In genomic region chr11:3153291-3153861, GRCh38 we compare ENCODE assay signal across 10 cellular contexts. TPM values are rescaled to one million over a fixed set of nuclear protein-coding genes. Genes with fewer than 3 reads are reported as not detected.
A peak's percentile ranks its signal among the peaks of the same experiment; 100 is the strongest.
DNase-seq lines count a peak whose midpoint lies in the region; ATAC-seq, FAIRE-seq and TF ChIP-seq lines count a peak whose summit lies in the region.
"Had no signal": no experiment of that assay in that cellular context is flagged by ENCODE, and none has a peak within 500 bp of the region (broad histone marks: within the 10 kb centered on the region; RNA-seq: fewer than 3 reads in every experiment).

No MANE protein-coding gene starts in this region.

- FAIRE-seq in A549 (lab: Jason Lieb, UNC): no peak

- no peak overlapping the region for H3K4me3 Mint-ChIP-seq in stimulated activated naive CD8-positive, alpha-beta T cell treated with anti-CD3 and anti-CD28 coated beads, Interleukin-15, amount 100 ng/mL, for 72 hours
- H3K4me3 Mint-ChIP-seq: B cell had no signal

- no peaks in the 10 kb centered on the region for H4K20me1 ChIP-seq in OCI-LY7 (ENCODE audit: insufficient read depth, low read length)

- H3K4me1 Mint-ChIP-seq in stimulated activated naive CD8-positive, alpha-beta T cell treated with anti-CD3 and anti-CD28 coated beads, Interleukin-15, amount 100 ng/mL, for 72 hours: peaks cover 46% of the 10 kb centered on the region
- H3K4me1 Mint-ChIP-seq: B cell had no signal

- 91% methylated on average over 14 of the region's 14 CpGs for WGBS in A549 (ENCODE audit: missing lambda C conversion rate)

- no peak for TF ChIP-seq EP300 in A549 (IDR thresholded peaks at IDR 0.05)

- no peak for DNase-seq in A549 (ENCODE audit: low read depth in 1 of 2, low spot score in 1 of 2)
- peak; percentile 92 to 93 for DNase-seq in SJSA1 (ENCODE audit: low read depth in 1 of 2, low spot score in 2 of 2)
- DNase-seq in foreskin melanocyte: peak; percentile 46
- no peak for DNase-seq in OCI-LY7 (ENCODE audit: low spot score)
- no peak for DNase-seq in stimulated activated naive CD8-positive, alpha-beta T cell treated with anti-CD3 and anti-CD28 coated beads, Interleukin-15, amount 100 ng/mL, for 72 hours
- DNase-seq in NCI-H345 treated with DMSO at 0.1 percent for 48 hours (lab: John Stamatoyannopoulos, UW; ENCODE audit: unreplicated experiment): no peak
- no peak for DNase-seq in BE2C
- DNase-seq: stimulated activated CD4-positive, alpha-beta T cell treated with anti-CD3 and anti-CD28 coated beads, Interleukin-1b, Interleukin-23, amount 100 ng/mL, for 48 hours had no signal

- CTCF ChIA-PET in A549 (lab: Yijun Ruan, JAX): interaction anchor here (1.2 to 1.8 kb wide), 2 partner anchors 16 to 62 kb away, joined by 3 to 7 read pairs; no protein-coding TSS in a partner anchor
- CTCF ChIA-PET in OCI-LY7 (lab: Charles Lee; ENCODE audit: unreplicated experiment): no interaction called here

- TF ChIP-seq POLR2A in A549 (IDR thresholded peaks at IDR 0.05; ENCODE audit: low read length): no peak

- H3K4me3 ChIP-seq in A549 (no peak overlapping the region), SJSA1 (no peak overlapping the region), neutrophil (ENCODE audit: low read depth in 1 of 2, low read length in 1 of 2) (peak overlapping the region; percentile 50 to 57), OCI-LY7 (ENCODE audit: low read depth, low read length, poor library complexity, severe bottlenecking) (no peak overlapping the region), BE2C (ENCODE audit: low read depth, low read length) (no peak overlapping the region; the same call in 1 of the 2 replicates)

- H3K4me2 ChIP-seq in A549 (peak overlapping the region; percentile 24; the same call in 1 of the 3 replicates), OCI-LY7 (ENCODE audit: low read length) (no peak overlapping the region)

- no peaks in the 10 kb centered on the region for H3K27me3 Mint-ChIP-seq in stimulated activated naive CD8-positive, alpha-beta T cell treated with anti-CD3 and anti-CD28 coated beads, Interleukin-15, amount 100 ng/mL, for 72 hours

- no peaks in the 10 kb centered on the region for H3K27me3 ChIP-seq in SJSA1 (replicated peaks)
- H3K27me3 ChIP-seq in neutrophil: no peaks in the 10 kb centered on the region
- H3K27me3 ChIP-seq in BE2C: no peaks in the 10 kb centered on the region

- no peaks in the 10 kb centered on the region for H3K79me2 ChIP-seq in OCI-LY7 (ENCODE audit: insufficient read depth, low read depth, low read length)

- H3K27ac ChIP-seq in A549 (peak overlapping the region in 1 of 2 experiments; percentile 64; a peak in 3 of 6 replicates), SJSA1 (peak overlapping the region; percentile 78), neutrophil (peak overlapping the region; percentile 75), OCI-LY7 (ENCODE audit: low read depth, low read length, poor library complexity, severe bottlenecking) (no peak overlapping the region)

- intact Hi-C loops in OCI-LY7 (cut with micrococcal nuclease; ENCODE audit: unreplicated experiment): no loop called here

- no peak for ATAC-seq in A549
- no peak for ATAC-seq in stimulated activated naive CD8-positive, alpha-beta T cell treated with anti-CD3 and anti-CD28 coated beads, Interleukin-15, amount 100 ng/mL, for 72 hours

- H3K36me3 ChIP-seq in SJSA1: peaks cover 29% of the 10 kb centered on the region
- H3K36me3 ChIP-seq in neutrophil: no peaks in the 10 kb centered on the region
- no peaks in the 10 kb centered on the region for H3K36me3 ChIP-seq in OCI-LY7 (ENCODE audit: insufficient read depth, low read length)
- no peaks in the 10 kb centered on the region for H3K36me3 ChIP-seq in BE2C

- H2AFZ ChIP-seq in OCI-LY7 (ENCODE audit: low read length): no peak overlapping the region

- peak overlapping the region in 1 of 2 donors; percentile 90 for H3K27ac Mint-ChIP-seq in stimulated activated naive CD8-positive, alpha-beta T cell treated with anti-CD3 and anti-CD28 coated beads, Interleukin-15, amount 100 ng/mL, for 72 hours
- H3K27ac Mint-ChIP-seq: B cell had no signal

- no TSS peak for BruUV-seq in OCI-LY7 (replicated peaks; lab: Mats Ljungman, UMichigan)

- H3K9me3 Mint-ChIP-seq in stimulated activated naive CD8-positive, alpha-beta T cell treated with anti-CD3 and anti-CD28 coated beads, Interleukin-15, amount 100 ng/mL, for 72 hours: no peaks in the 10 kb centered on the region

- TF ChIP-seq CTCF in A549 (IDR thresholded peaks at IDR 0.05) (no peak), neutrophil (IDR thresholded peaks at IDR 0.05) (no peak), OCI-LY7 (conservative IDR thresholded peaks at IDR 0.05; ENCODE audit: low read length) (no peak), BE2C (IDR thresholded peaks at IDR 0.05; ENCODE audit: low read depth, low read length) (no peak)

- H3K9me3 ChIP-seq in A549 (no peaks in the 10 kb centered on the region), SJSA1 (replicated peaks) (no peaks in the 10 kb centered on the region), neutrophil (no peaks in the 10 kb centered on the region), OCI-LY7 (ENCODE audit: low read length) (no peaks in the 10 kb centered on the region), BE2C (no peaks in the 10 kb centered on the region)

- POLR2A ChIA-PET in A549 (lab: Yijun Ruan, JAX): no interaction called here
- POLR2A ChIA-PET in OCI-LY7 (lab: Charles Lee): no interaction called here

- no peak for TF ChIP-seq RAD21 in A549 (conservative IDR thresholded peaks at IDR 0.05 in 1 of 2, IDR thresholded peaks at IDR 0.05 in 1 of 2)

- no peaks in the 10 kb centered on the region for H3K9me2 ChIP-seq in OCI-LY7 (ENCODE audit: insufficient read depth, low read length)

- H3K4me1 ChIP-seq in A549 (peaks cover 14% of the 10 kb centered on the region; the same call in 2 of the 3 replicates), SJSA1 (replicated peaks) (peaks cover 53% of the 10 kb centered on the region), neutrophil (ENCODE audit: control insufficient read depth in 1 of 2, insufficient read depth in 1 of 2, low read depth in 1 of 2, low read length in 1 of 2) (peaks cover 45 to 56% of the 10 kb centered on the region in 2 experiments), OCI-LY7 (ENCODE audit: insufficient read depth, low read length, poor library complexity, severe bottlenecking) (peaks cover 12% of the 10 kb centered on the region), BE2C (peaks cover 11% of the 10 kb centered on the region)

TF ChIP-seq in A549, 52 proteins besides CTCF, POLR2A, EP300 and RAD21:
- no peak for TF ChIP-seq HDAC2 (IDR thresholded peaks at IDR 0.05)
- TF ChIP-seq HMGXB4 (CRISPR knock-in tag; IDR thresholded peaks at IDR 0.05; ENCODE audit: borderline replicate concordance): no peak
- no peak for TF ChIP-seq SREBF2 (IDR thresholded peaks at IDR 0.05)
- TF ChIP-seq MYC (IDR thresholded peaks at IDR 0.05; ENCODE audit: borderline replicate concordance, low read length): no peak
- TF ChIP-seq HOXB13 (CRISPR knock-in tag; IDR thresholded peaks at IDR 0.05; ENCODE audit: low read depth): no peak
- no peak for TF ChIP-seq PHF8 (IDR thresholded peaks at IDR 0.05; ENCODE audit: borderline replicate concordance, low read depth)
- no peak for TF ChIP-seq JUN (IDR thresholded peaks at IDR 0.05)
- TF ChIP-seq TP53 (CRISPR knock-in tag; IDR thresholded peaks at IDR 0.05): no peak
- TF ChIP-seq ZSCAN20 (CRISPR knock-in tag; IDR thresholded peaks at IDR 0.05): no peak
- no peak for TF ChIP-seq ELK1 (IDR thresholded peaks at IDR 0.05; ENCODE audit: low read depth, low read length)
- TF ChIP-seq HOXB5 (CRISPR knock-in tag; IDR thresholded peaks at IDR 0.05): no peak

RNA-seq across cellular contexts. Expression of gene OSBPL5, which starts 11.7 kb away (rescaled TPM):
- polyA plus RNA-seq in A549 (2011; rRNA removed) (1.6 and 2.3 TPM in 2 replicates), A549 (2017; fragmentation: RNase III; extraction: RNeasy Plus Mini Kit Qiagen cat#74134 plus additional on column Dnase treatment) (4.1 to 5.3 TPM (median 4.6 TPM) in 3 replicates)
- polyA plus RNA-seq in A549 (2012; cell fraction: cytosol; rRNA removed): 3.5 and 4.5 TPM in 2 replicates
- 23.7 and 26.8 TPM in 2 replicates for polyA plus RNA-seq in A549 (2012; cell fraction: nucleus; rRNA removed)
- 4.1 and 4.4 TPM in 2 replicates for polyA minus RNA-seq in A549 (2011; rRNA and poly(A)+ RNA removed)
- 45.3 and 46.0 TPM in 2 replicates for total RNA-seq in SJSA1 (2014; rRNA removed; shearing (Covaris generic))
- total RNA-seq in OCI-LY7 (2014; rRNA removed; shearing (Covaris generic)): 0.63 and 0.64 TPM in 2 replicates
- 2.7 and 6.9 TPM in 2 replicates for total RNA-seq in OCI-LY7 (2022)
- 6.4 TPM for polyA plus RNA-seq in BE2C (2012; ENCODE audit: insufficient read depth, insufficient read length, low read depth)

Comparison
In these comparisons a context has a peak if more than half of its experiments do, and no peak if none do; other contexts are left out.
1. DNase-seq: peak in SJSA1 (2 of 2) and foreskin melanocyte (single experiment); none in A549 (0 of 2), OCI-LY7 (single experiment), stimulated activated naive CD8-positive, alpha-beta T cell treated with anti-CD3 and anti-CD28 coated beads, Interleukin-15, amount 100 ng/mL, for 72 hours (0 of 2), NCI-H345 treated with DMSO at 0.1 percent for 48 hours (single experiment) and BE2C (single experiment).
2. H3K4me3 ChIP-seq: peak in neutrophil (2 of 2); none in A549 (single experiment), SJSA1 (single experiment), OCI-LY7 (single experiment) and BE2C (single experiment).